Comparison of ENCODE assay signal across 8 cellular contexts in the genomic region with DNA sequence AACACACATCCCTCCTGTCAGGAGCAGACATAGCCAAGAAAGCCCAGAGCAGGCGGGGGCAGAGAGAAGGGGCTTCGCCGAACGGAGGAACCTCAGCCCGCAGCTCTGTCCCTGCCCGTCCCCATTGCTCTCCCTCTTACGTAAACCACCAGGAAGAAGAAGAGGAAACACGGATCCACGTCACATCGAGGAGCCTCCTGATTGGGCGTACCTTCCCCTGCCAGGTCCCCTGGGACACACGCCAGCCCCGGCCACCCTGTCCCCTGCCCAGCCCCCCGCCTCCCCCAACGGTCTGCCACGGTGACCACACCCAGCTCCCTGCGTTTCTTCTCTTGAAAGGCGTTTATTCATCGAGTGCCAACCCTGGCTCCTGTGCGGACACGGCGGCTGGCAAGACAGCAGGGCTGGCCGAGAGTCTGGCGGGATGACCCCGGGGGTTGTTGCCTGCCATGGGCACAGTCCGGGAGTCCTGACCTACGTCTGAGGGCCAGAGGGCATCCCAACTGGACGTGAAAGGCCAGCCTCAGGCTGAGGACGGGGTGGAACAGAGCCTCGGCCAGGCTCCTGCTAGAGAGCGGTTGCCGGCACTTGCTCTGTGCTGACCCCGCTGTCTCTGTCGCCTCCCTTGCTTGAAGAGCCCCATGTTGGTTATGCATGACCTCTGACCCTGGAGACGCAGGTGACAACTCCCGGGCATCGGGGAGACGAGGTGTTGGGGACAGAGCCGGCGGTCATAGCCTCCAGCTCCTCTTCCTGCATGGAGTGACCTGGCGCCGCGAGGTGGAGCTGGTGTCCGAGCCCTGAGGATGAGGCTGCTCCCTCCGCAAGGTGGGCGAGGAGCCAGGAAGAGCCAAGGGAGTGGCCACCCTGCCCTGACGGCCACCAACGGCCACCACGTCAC. TPM values are rescaled to one million over a fixed set of nuclear protein-coding genes. Genes with fewer than 3 reads are reported as not detected.
A peak's percentile ranks its signal among the peaks of the same experiment; 100 is the strongest.
DNase-seq lines count a peak whose midpoint lies in the region; TF ChIP-seq lines count a peak whose summit lies in the region.

No MANE protein-coding gene starts in this region.

- H3K4me1 Mint-ChIP-seq in activated CD4-positive, alpha-beta memory T cell treated with anti-CD3 and anti-CD28 coated beads for 36 hours (ENCODE audit: low read depth): no peaks in the 10 kb centered on the region
- H3K4me1 Mint-ChIP-seq in progenitor cell of endocrine pancreas (ENCODE audit: low read depth): no peaks in the 10 kb centered on the region

- peak; percentile 74 for DNase-seq in DMS79 (lab: John Stamatoyannopoulos, UW)
- peak; percentile 63 for DNase-seq in NCI-H146 (lab: John Stamatoyannopoulos, UW)
- no peak for DNase-seq in activated CD4-positive, alpha-beta memory T cell treated with anti-CD3 and anti-CD28 coated beads for 36 hours
- peak; percentile 16 for DNase-seq in midbrain (lab: John Stamatoyannopoulos, UW)
- no peak for DNase-seq in progenitor cell of endocrine pancreas (ENCODE audit: low spot score, unreplicated experiment)
- no peak for DNase-seq in activated CD8-positive, alpha-beta memory T cell treated with anti-CD3 and anti-CD28 coated beads, Interleukin-2, amount 50 U/mL, for 48 hours
- DNase-seq in activated effector memory CD4-positive, alpha-beta T cell treated with anti-CD3 and anti-CD28 coated beads, Interleukin-2, amount 50 U/mL, for 16 hours: no peak
- no peak for DNase-seq in retina

- POLR2A ChIA-PET in activated CD4-positive, alpha-beta memory T cell treated with anti-CD3 and anti-CD28 coated beads for 36 hours (lab: Charles Lee): no interaction called here

- H3K27ac Mint-ChIP-seq in activated CD4-positive, alpha-beta memory T cell treated with anti-CD3 and anti-CD28 coated beads for 36 hours: no peak overlapping the region
- H3K27ac Mint-ChIP-seq in progenitor cell of endocrine pancreas: no peak overlapping the region

- H3K36me3 Mint-ChIP-seq in activated CD4-positive, alpha-beta memory T cell treated with anti-CD3 and anti-CD28 coated beads for 36 hours: no peaks in the 10 kb centered on the region
- no peaks in the 10 kb centered on the region for H3K36me3 Mint-ChIP-seq in progenitor cell of endocrine pancreas (ENCODE audit: insufficient read depth)

- intact Hi-C loops in activated CD4-positive, alpha-beta memory T cell treated with anti-CD3 and anti-CD28 coated beads for 36 hours (cut with micrococcal nuclease): no loop called here

- TF ChIP-seq CTCF in progenitor cell of endocrine pancreas (IDR thresholded peaks at IDR 0.05; ENCODE audit: unreplicated experiment): no peak

- CTCF ChIA-PET in activated CD4-positive, alpha-beta memory T cell treated with anti-CD3 and anti-CD28 coated beads for 36 hours (lab: Charles Lee): no interaction called here

- H3K27me3 Mint-ChIP-seq in activated CD4-positive, alpha-beta memory T cell treated with anti-CD3 and anti-CD28 coated beads for 36 hours: no peaks in the 10 kb centered on the region
- H3K27me3 Mint-ChIP-seq in progenitor cell of endocrine pancreas: peaks cover 6% of the 10 kb centered on the region

- no peaks in the 10 kb centered on the region for H3K9me3 Mint-ChIP-seq in activated CD4-positive, alpha-beta memory T cell treated with anti-CD3 and anti-CD28 coated beads for 36 hours
- H3K9me3 Mint-ChIP-seq in progenitor cell of endocrine pancreas (ENCODE audit: low read depth): no peaks in the 10 kb centered on the region

- H3K4me3 Mint-ChIP-seq in activated CD4-positive, alpha-beta memory T cell treated with anti-CD3 and anti-CD28 coated beads for 36 hours: peak overlapping the region; percentile 63
- no peak overlapping the region for H3K4me3 Mint-ChIP-seq in progenitor cell of endocrine pancreas (ENCODE audit: low read depth)

RNA-seq across cellular contexts. Expression of gene ACSF3, which starts 40.6 kb away (rescaled TPM):
- total RNA-seq in activated CD4-positive, alpha-beta memory T cell treated with anti-CD3 and anti-CD28 coated beads for 36 hours: 10 to 100 TPM; 36.1 to 37.3 TPM
- total RNA-seq in progenitor cell of endocrine pancreas: 25.2 and 31.3 TPM in 2 replicates

Comparison
In these comparisons a context has a peak if more than half of its experiments do, and no peak if none do; other contexts are left out.
1. DNase-seq: peak in DMS79 (single experiment), NCI-H146 (single experiment) and midbrain (single experiment); none in activated CD4-positive, alpha-beta memory T cell treated with anti-CD3 and anti-CD28 coated beads for 36 hours (single experiment), progenitor cell of endocrine pancreas (single experiment), activated CD8-positive, alpha-beta memory T cell treated with anti-CD3 and anti-CD28 coated beads, Interleukin-2, amount 50 U/mL, for 48 hours (single experiment), activated effector memory CD4-positive, alpha-beta T cell treated with anti-CD3 and anti-CD28 coated beads, Interleukin-2, amount 50 U/mL, for 16 hours (single experiment) and retina (single experiment).